ENCODE assay signal across 16 cellular contexts in the genomic region with DNA sequence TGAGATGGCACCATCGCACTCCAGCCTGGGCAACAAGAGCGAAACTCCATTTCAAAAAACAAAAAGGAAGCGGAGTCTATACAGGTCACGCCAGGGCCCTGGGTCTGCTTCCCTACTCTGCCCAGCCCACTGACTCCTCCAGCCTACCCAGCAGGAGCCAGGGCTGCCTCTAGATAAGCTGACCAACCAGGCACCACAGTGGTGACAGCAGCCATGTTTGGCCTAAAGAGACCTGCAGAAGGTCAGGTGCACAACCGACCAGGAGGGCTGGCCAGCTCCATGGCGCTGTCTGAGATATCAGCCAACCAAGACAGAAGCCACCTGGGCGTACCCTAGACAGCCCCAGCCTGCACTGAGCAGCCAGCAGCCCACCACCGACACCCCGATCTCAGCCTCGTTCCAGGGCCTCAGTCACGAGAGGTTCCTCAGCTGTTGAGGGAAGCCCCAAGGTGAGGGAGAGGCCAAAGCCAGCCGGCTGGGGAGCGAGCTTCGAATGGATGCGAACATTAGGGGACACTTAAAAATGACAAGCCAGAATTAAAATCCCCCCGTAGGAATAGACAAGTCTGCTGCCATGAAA. TPM values are rescaled to one million over a fixed set of nuclear protein-coding genes. Genes with fewer than 3 reads are reported as not detected.
A peak's percentile ranks its signal among the peaks of the same experiment; 100 is the strongest.
DNase-seq lines count a peak whose midpoint lies in the region; ATAC-seq, FAIRE-seq and TF ChIP-seq lines count a peak whose summit lies in the region.
"Had no signal": no experiment of that assay in that cellular context is flagged by ENCODE, and none has a peak within 500 bp of the region (broad histone marks: within the 10 kb centered on the region; RNA-seq: fewer than 3 reads in every experiment).

No MANE protein-coding gene starts in this region.

- TF ChIP-seq CTCF in CD14-positive monocyte (IDR thresholded peaks at IDR 0.05) (no peak), kidney (IDR thresholded peaks at IDR 0.05; ENCODE audit: borderline replicate concordance, extremely low read depth, insufficient read depth) (no peak), sigmoid colon (IDR thresholded peaks at IDR 0.05) (no peak)

- peaks cover 0 to 13% (median 0%) of the 10 kb centered on the region in 11 experiments; a peak in 4 of 22 replicates for H4K20me1 ChIP-seq in BLaER1 treated with 17β-estradiol and CSF1 and Interleukin-3, amounts not matched to agents 10 nM and 100 nM

- TF ChIP-seq EP300 in sigmoid colon (IDR thresholded peaks at IDR 0.05): no peak

- peak; percentile 22 for DNase-seq in CD14-positive monocyte (ENCODE audit: low spot score)
- peak; percentile 13 for DNase-seq in kidney
- DNase-seq in sigmoid colon: peak; percentile 28
- no peak for DNase-seq in activated CD4-positive, alpha-beta T cell treated with anti-CD3 and anti-CD28 coated beads for 1 hour
- no peak for DNase-seq in NOMO-1 treated with dmso at 0.1 percent for 144 hours (lab: John Stamatoyannopoulos, UW; ENCODE audit: unreplicated experiment)
- DNase-seq: DMS79 treated with DMSO at 0.1 percent for 48 hours, MV-4-11, NCI-H1694 treated with DMSO at 0.1 percent for 48 hours, NCI-H2107, NCI-H510A, NCI-H774 had no signal

- no peak overlapping the region for H3K9ac ChIP-seq in BLaER1 treated with 17β-estradiol and CSF1 and Interleukin-3, amounts not matched to agents 10 nM and 100 nM
- H3K9ac ChIP-seq in kidney (ENCODE audit: low read length in 2 of 2): no peak overlapping the region
- H3K9ac ChIP-seq: KMS-11 had no signal

- WGBS in sigmoid colon, 2 donors: 93% methylated on average over 16 of the region's 16 CpGs

- H3K36me3 ChIP-seq in BLaER1 treated with 17β-estradiol and CSF1 and Interleukin-3, amounts not matched to agents 10 nM and 100 nM: no peaks in the 10 kb centered on the region
- no peaks in the 10 kb centered on the region for H3K36me3 ChIP-seq in kidney (ENCODE audit: control insufficient read depth in 1 of 2, insufficient read depth in 2 of 2, low read length in 2 of 2)
- no peaks in the 10 kb centered on the region for H3K36me3 ChIP-seq in sigmoid colon

- peaks cover 9 to 15% of the 10 kb centered on the region in 2 donors for H3K36me3 Mint-ChIP-seq in CD14-positive monocyte

- no peak for TF ChIP-seq POLR2A in sigmoid colon (IDR thresholded peaks at IDR 0.05)

- peaks cover 0 to 8% (median 0%) of the 10 kb centered on the region in 11 experiments; a peak in 4 of 22 replicates for H3K27me3 ChIP-seq in BLaER1 treated with 17β-estradiol and CSF1 and Interleukin-3, amounts not matched to agents 10 nM and 100 nM
- H3K27me3 ChIP-seq in sigmoid colon: no peaks in the 10 kb centered on the region

- no peak overlapping the region for H3K4me3 Mint-ChIP-seq in CD14-positive monocyte

- peaks cover 37% of the 10 kb centered on the region for H3K4me1 Mint-ChIP-seq in CD14-positive monocyte

- H3K9me3 Mint-ChIP-seq in CD14-positive monocyte: peaks cover 0 to 11% (median 0%) of the 10 kb centered on the region in 7 donors

- no peak overlapping the region for H3K27ac ChIP-seq in BLaER1 treated with 17β-estradiol and CSF1 and Interleukin-3, amounts not matched to agents 10 nM and 100 nM
- H3K27ac ChIP-seq in kidney (ENCODE audit: low read depth in 2 of 2, low read length in 2 of 2) (no peak overlapping the region), sigmoid colon (no peak overlapping the region)
- H3K27ac ChIP-seq: C4-2B, KMS-11 had no signal

- no peak overlapping the region for H3K4me3 ChIP-seq in BLaER1 treated with 17β-estradiol and CSF1 and Interleukin-3, amounts not matched to agents 10 nM and 100 nM
- no peak overlapping the region for H3K4me3 ChIP-seq in kidney (ENCODE audit: low read length in 2 of 2)
- H3K4me3 ChIP-seq in sigmoid colon: no peak overlapping the region

- H3K27ac Mint-ChIP-seq in CD14-positive monocyte: no peak overlapping the region

- ATAC-seq in GM19463 (IDR thresholded peaks at IDR 0.05; ENCODE audit: unreplicated experiment): no peak

- H3K27me3 Mint-ChIP-seq in CD14-positive monocyte (ENCODE audit: low read depth in 3 of 3): peaks cover 5 to 8% (median 5%) of the 10 kb centered on the region in 3 donors

- H3K9me3 ChIP-seq in BLaER1 treated with 17β-estradiol and CSF1 and Interleukin-3, amounts not matched to agents 10 nM and 100 nM (replicated peaks in 1 of 11): peaks cover 0 to 15% (median 0%) of the 10 kb centered on the region in 11 experiments; a peak in 5 of 22 replicates
- H3K9me3 ChIP-seq in kidney (ENCODE audit: control insufficient read depth in 1 of 2, low read length in 2 of 2) (no peaks in the 10 kb centered on the region), sigmoid colon (no peaks in the 10 kb centered on the region)

- intact Hi-C loops in CD14-positive monocyte (cut with micrococcal nuclease) (no loop called here), kidney (cut with DNase I) (no loop called here), sigmoid colon (cut with DNase I) (no loop called here)

- FAIRE-seq in kidney (lab: Jason Lieb, UNC): no peak
- FAIRE-seq: HepG2 had no signal

- peaks cover 30 to 75% (median 47%) of the 10 kb centered on the region in 10 experiments for H3K4me1 ChIP-seq in BLaER1 treated with 17β-estradiol and CSF1 and Interleukin-3, amounts not matched to agents 10 nM and 100 nM
- H3K4me1 ChIP-seq in kidney (ENCODE audit: control insufficient read depth in 1 of 2, insufficient read depth in 1 of 2, low read depth in 1 of 2, low read length in 2 of 2) (no peaks in the 10 kb centered on the region), sigmoid colon (no peaks in the 10 kb centered on the region)

- H3K4me2 ChIP-seq in BLaER1 treated with 17β-estradiol and CSF1 and Interleukin-3, amounts not matched to agents 10 nM and 100 nM: peak overlapping the region; percentile 51 to 91 (median 84); a peak in 17 of 22 replicates
- H3K4me2 ChIP-seq: KMS-11 had no signal

RNA-seq across cellular contexts. Expression of gene PWWP2B, which starts 24.4 kb away (rescaled TPM):
- 1 to 10 TPM; 2.4 to 2.7 TPM for polyA plus RNA-seq in CD14-positive monocyte
- total RNA-seq in kidney: 24.3 TPM
- 12.9 TPM for polyA plus RNA-seq in kidney (ENCODE audit: insufficient read depth, low read depth, low replicate concordance)
- total RNA-seq in sigmoid colon: 10 to 100 TPM in 1 of 4 donors, 1 to 10 TPM in 3; 7.7 to 10.2 (median 9.3) TPM
- polyA plus RNA-seq in sigmoid colon: 10 to 100 TPM; 27.0 to 50.8 (median 28.2) TPM

RNA-seq across cellular contexts. Expression of gene LRRC27, which starts 40.6 kb away (rescaled TPM):
- polyA plus RNA-seq in CD14-positive monocyte (1 to 10 TPM; 3.6 TPM), kidney (ENCODE audit: insufficient read depth, low read depth, low replicate concordance) (14.4 TPM), sigmoid colon (1 to 10 TPM; 1.4 to 6.2 (median 1.8) TPM)
- total RNA-seq in kidney (14.6 TPM), sigmoid colon (10 to 100 TPM in 1 of 4 donors, 1 to 10 TPM in 3; 6.1 to 15.5 (median 8.1) TPM)

Comparison
In these comparisons a context has a peak if more than half of its experiments do, and no peak if none do; other contexts are left out.
1. DNase-seq: peak in CD14-positive monocyte (single experiment), kidney (single experiment) and sigmoid colon (single experiment); none in activated CD4-positive, alpha-beta T cell treated with anti-CD3 and anti-CD28 coated beads for 1 hour (single experiment) and NOMO-1 treated with dmso at 0.1 percent for 144 hours (single experiment).